Comparison of ENCODE assay signal across 18 cellular contexts in the genomic region with DNA sequence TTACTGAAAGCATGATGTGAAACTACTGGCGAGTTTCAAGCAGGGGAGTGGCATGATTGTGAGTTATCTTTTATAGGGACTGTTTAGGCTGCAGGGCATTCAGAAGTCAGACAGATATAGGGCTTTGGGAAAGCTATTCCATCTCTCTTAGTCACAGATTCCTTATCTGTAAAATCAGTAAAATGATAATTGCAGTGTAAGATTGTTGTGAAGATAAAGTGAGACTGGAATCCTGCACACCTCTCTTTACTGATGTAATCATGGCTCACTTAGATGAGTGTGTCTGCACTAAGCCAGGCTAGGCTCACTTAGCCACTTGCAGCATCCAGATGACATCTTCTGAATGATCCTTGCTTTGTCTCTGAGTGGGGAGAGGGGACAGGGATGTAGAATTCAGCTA.
"Had no signal": no experiment of that assay in that cellular context is flagged by ENCODE, and none has a peak within 500 bp of the region (broad histone marks: within the 10 kb centered on the region; RNA-seq: fewer than 3 reads in every experiment).

No MANE protein-coding gene starts in this region.

- ATAC-seq: activated CD8-positive, alpha-beta memory T cell treated with anti-CD3 and anti-CD28 coated beads, Interleukin-2, amount 10 ng/mL, durations not matched to agents 7 days and 5 days; activated T-cell treated with anti-CD3 and anti-CD28 coated beads, Interleukin-2, amount 50 U/mL, for 4 hours; left cardiac atrium; naive thymus-derived CD8-positive, alpha-beta T cell; right cardiac atrium; stimulated activated effector memory CD8-positive, alpha-beta T cell treated with anti-CD3 and anti-CD28 coated beads, Interleukin-12 subunit alpha, Interleukin-12 subunit beta, amount 100 ng/mL, for 72 hours had no signal

- H3K27ac Mint-ChIP-seq: activated CD8-positive, alpha-beta memory T cell treated with anti-CD3 and anti-CD28 coated beads, Interleukin-2, amount 10 ng/mL, durations not matched to agents 7 days and 5 days; activated naive CD8-positive, alpha-beta T cell; naive thymus-derived CD8-positive, alpha-beta T cell; stimulated activated effector memory CD8-positive, alpha-beta T cell treated with anti-CD3 and anti-CD28 coated beads, Interleukin-12 subunit alpha, Interleukin-12 subunit beta, amount 100 ng/mL, for 72 hours; type B pancreatic cell had no signal

- H3K4me3 Mint-ChIP-seq: activated CD8-positive, alpha-beta memory T cell treated with anti-CD3 and anti-CD28 coated beads, Interleukin-2, amount 10 ng/mL, durations not matched to agents 7 days and 5 days; activated naive CD8-positive, alpha-beta T cell; activated T-cell treated with anti-CD3 and anti-CD28 coated beads, Interleukin-2, amount 50 U/mL, for 4 hours; naive thymus-derived CD8-positive, alpha-beta T cell; stimulated activated effector memory CD8-positive, alpha-beta T cell treated with anti-CD3 and anti-CD28 coated beads, Interleukin-12 subunit alpha, Interleukin-12 subunit beta, amount 100 ng/mL, for 72 hours; type B pancreatic cell had no signal

- H3K4me2 ChIP-seq: smooth muscle cell had no signal

- H3K4me1 Mint-ChIP-seq: activated CD8-positive, alpha-beta memory T cell treated with anti-CD3 and anti-CD28 coated beads, Interleukin-2, amount 10 ng/mL, durations not matched to agents 7 days and 5 days; naive thymus-derived CD8-positive, alpha-beta T cell; stimulated activated effector memory CD8-positive, alpha-beta T cell treated with anti-CD3 and anti-CD28 coated beads, Interleukin-12 subunit alpha, Interleukin-12 subunit beta, amount 100 ng/mL, for 72 hours had no signal

- H3K4me3 ChIP-seq: lung, smooth muscle cell had no signal

- H3K27me3 Mint-ChIP-seq: brain had no signal

- H3K36me3 Mint-ChIP-seq: activated CD8-positive, alpha-beta memory T cell treated with anti-CD3 and anti-CD28 coated beads, Interleukin-2, amount 10 ng/mL, durations not matched to agents 7 days and 5 days; activated naive CD8-positive, alpha-beta T cell; brain; naive thymus-derived CD8-positive, alpha-beta T cell; stimulated activated effector memory CD8-positive, alpha-beta T cell treated with anti-CD3 and anti-CD28 coated beads, Interleukin-12 subunit alpha, Interleukin-12 subunit beta, amount 100 ng/mL, for 72 hours; type B pancreatic cell had no signal

- DNase-seq: activated CD4-positive, alpha-beta T cell treated with anti-CD3 and anti-CD28 coated beads, Interleukin-2, amount 50 U/mL, for 4 hours; activated CD4-positive, CD25-positive, alpha-beta regulatory T cell treated with anti-CD3 and anti-CD28 coated beads, Interleukin-2, amount 50 U/mL, for 72 hours; activated CD8-positive, alpha-beta memory T cell treated with anti-CD3 and anti-CD28 coated beads, Interleukin-2, amount 10 ng/mL, durations not matched to agents 7 days and 5 days; activated gamma-delta T cell; activated T-cell treated with anti-CD3 and anti-CD28 coated beads, Interleukin-2, amount 50 U/mL, for 4 hours; amygdala; effector memory CD4-positive, alpha-beta T cell; hippocampal formation; left cardiac atrium; naive thymus-derived CD8-positive, alpha-beta T cell; right cardiac atrium; substantia nigra had no signal

- H3K9me3 Mint-ChIP-seq: activated T-cell treated with anti-CD3 and anti-CD28 coated beads, Interleukin-2, amount 50 U/mL, for 4 hours; brain; naive thymus-derived CD8-positive, alpha-beta T cell; stimulated activated effector memory CD8-positive, alpha-beta T cell treated with anti-CD3 and anti-CD28 coated beads, Interleukin-12 subunit alpha, Interleukin-12 subunit beta, amount 100 ng/mL, for 72 hours; type B pancreatic cell had no signal
